ENCODE assay signal across 13 cellular contexts in the genomic region with DNA sequence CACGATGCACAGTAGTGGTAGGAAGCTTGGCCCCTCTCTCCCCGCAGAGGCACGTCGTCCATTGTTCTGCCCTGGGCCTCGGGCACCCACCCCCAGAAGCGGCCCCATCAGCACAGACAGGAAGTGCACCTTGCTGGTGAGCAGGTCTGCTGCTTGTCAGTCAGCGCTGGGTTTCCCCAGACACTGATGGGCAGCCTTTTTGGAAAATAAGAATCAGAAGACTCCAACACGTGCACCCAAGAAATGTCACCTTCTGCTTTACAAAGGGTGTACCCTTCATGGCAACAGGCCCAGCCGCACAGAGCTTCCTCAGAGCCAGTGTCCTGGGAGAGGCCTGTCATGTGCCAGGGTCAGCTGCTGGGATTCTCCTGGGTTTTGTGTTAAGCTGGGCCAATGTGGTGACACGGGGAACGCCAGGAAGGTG. TPM values are rescaled to one million over a fixed set of nuclear protein-coding genes. Genes with fewer than 3 reads are reported as not detected.
DNase-seq lines count a peak whose midpoint lies in the region; ATAC-seq and TF ChIP-seq lines count a peak whose summit lies in the region.
"Had no signal": no experiment of that assay in that cellular context is flagged by ENCODE, and none has a peak within 500 bp of the region (broad histone marks: within the 10 kb centered on the region; RNA-seq: fewer than 3 reads in every experiment).

No MANE protein-coding gene starts in this region.

- H3K27me3 ChIP-seq in neuronal stem cell (ENCODE audit: control insufficient read depth in 3 of 3, insufficient read depth in 3 of 3, low read depth in 1 of 3, low read length in 3 of 3), result no peaks in the 10 kb centered on the region
- H3K27me3 ChIP-seq: gastrocnemius medialis had no signal

- peak; percentile 36 for ATAC-seq in GM21526 (IDR thresholded peaks at IDR 0.05; ENCODE audit: low FRiP score, unreplicated experiment)
- peak; percentile 54 for ATAC-seq in HG03432 (IDR thresholded peaks at IDR 0.05; ENCODE audit: unreplicated experiment)
- ATAC-seq: gastrocnemius medialis had no signal

- no peaks in the 10 kb centered on the region for H3K27me3 Mint-ChIP-seq in activated CD4-positive, alpha-beta T cell treated with anti-CD3 and anti-CD28 coated beads, Interleukin-2, amount 10 ng/mL, durations not matched to agents 7 days and 5 days
- no peaks in the 10 kb centered on the region for H3K27me3 Mint-ChIP-seq in type B pancreatic cell

- no peak overlapping the region for H3K18ac ChIP-seq in neuronal stem cell (ENCODE audit: low read length)

- no peak overlapping the region for H4K91ac ChIP-seq in neuronal stem cell (ENCODE audit: low read depth, low read length, poor library complexity)

- CTCF ChIA-PET in activated CD4-positive, alpha-beta T cell treated with anti-CD3 and anti-CD28 coated beads, Interleukin-2, amount 10 ng/mL, durations not matched to agents 7 days and 5 days (lab: Charles Lee), result interaction anchor here (1.9 kb wide), 1 partner anchor 17 kb away, joined by 6 read pairs; no protein-coding TSS in a partner anchor

- POLR2A ChIA-PET in activated CD4-positive, alpha-beta T cell treated with anti-CD3 and anti-CD28 coated beads, Interleukin-2, amount 10 ng/mL, durations not matched to agents 7 days and 5 days (lab: Charles Lee), result no interaction called here

- peaks cover 0 to 44% of the 10 kb centered on the region in 2 donors for H3K9me3 ChIP-seq in neuronal stem cell (replicated peaks in 1 of 2; ENCODE audit: control insufficient read depth in 2 of 2, insufficient read depth in 1 of 2, low read depth in 1 of 2, low read length in 2 of 2)
- H3K9me3 ChIP-seq: gastrocnemius medialis had no signal

- H3K9me3 Mint-ChIP-seq in activated CD4-positive, alpha-beta T cell treated with anti-CD3 and anti-CD28 coated beads, Interleukin-2, amount 10 ng/mL, durations not matched to agents 7 days and 5 days, result no peaks in the 10 kb centered on the region
- no peaks in the 10 kb centered on the region for H3K9me3 Mint-ChIP-seq in type B pancreatic cell

- DNase-seq in activated CD4-positive, alpha-beta T cell treated with anti-CD3 and anti-CD28 coated beads for 48 hours, result peak; percentile 39
- no peak for DNase-seq in activated CD4-positive, alpha-beta T cell treated with anti-CD3 and anti-CD28 coated beads, Interleukin-2, amount 10 ng/mL, durations not matched to agents 7 days and 5 days
- DNase-seq in neuronal stem cell (ENCODE audit: low spot score), result no peak
- no peak for DNase-seq in COR-L47 (lab: John Stamatoyannopoulos, UW)
- DNase-seq in type B pancreatic cell (ENCODE audit: extremely low spot score, unreplicated experiment), result no peak
- DNase-seq in NCI-H1105 treated with DMSO at 0.1 percent for 48 hours (lab: John Stamatoyannopoulos, UW), result no peak
- DNase-seq: activated CD4-positive, alpha-beta T cell treated with anti-CD3 and anti-CD28 coated beads, Interleukin-2, amount 50 U/mL, for 4 hours; GDM1; NCI-H1436 treated with DMSO at 0.1 percent for 48 hours had no signal

- no peak overlapping the region for H2AK5ac ChIP-seq in neuronal stem cell (ENCODE audit: low read depth, low read length)

- H3K4me3 Mint-ChIP-seq in activated CD4-positive, alpha-beta T cell treated with anti-CD3 and anti-CD28 coated beads, Interleukin-2, amount 10 ng/mL, durations not matched to agents 7 days and 5 days, result no peak overlapping the region
- no peak overlapping the region for H3K4me3 Mint-ChIP-seq in type B pancreatic cell

- peaks cover 4% of the 10 kb centered on the region for H3K4me1 Mint-ChIP-seq in activated CD4-positive, alpha-beta T cell treated with anti-CD3 and anti-CD28 coated beads, Interleukin-2, amount 10 ng/mL, durations not matched to agents 7 days and 5 days
- H3K4me1 Mint-ChIP-seq in type B pancreatic cell (ENCODE audit: unreplicated experiment), result no peaks in the 10 kb centered on the region

- H2BK15ac ChIP-seq in neuronal stem cell (ENCODE audit: low read length), result no peak overlapping the region

- no peaks in the 10 kb centered on the region for H3K36me3 Mint-ChIP-seq in activated CD4-positive, alpha-beta T cell treated with anti-CD3 and anti-CD28 coated beads, Interleukin-2, amount 10 ng/mL, durations not matched to agents 7 days and 5 days (ENCODE audit: low read depth)
- no peaks in the 10 kb centered on the region for H3K36me3 Mint-ChIP-seq in type B pancreatic cell

- no peak overlapping the region for H3K14ac ChIP-seq in neuronal stem cell (ENCODE audit: low read length)

- WGBS in neuronal stem cell (ENCODE audit: extremely low coverage in 2 of 2, insufficient read length in 2 of 2, insufficient replicate concordance in 1 of 2), 2 donors, result no CpG with 5 or more reads among the region's 11 CpGs

- H2BK12ac ChIP-seq in neuronal stem cell (ENCODE audit: low read length), result no peak overlapping the region

- no peaks in the 10 kb centered on the region for H3K36me3 ChIP-seq in neuronal stem cell (replicated peaks in 1 of 2; ENCODE audit: control insufficient read depth in 2 of 2, insufficient read depth in 2 of 2, low read length in 2 of 2)
- H3K36me3 ChIP-seq: gastrocnemius medialis had no signal

- H2BK120ac ChIP-seq in neuronal stem cell (ENCODE audit: low read depth, low read length), result no peak overlapping the region

- H3K27ac Mint-ChIP-seq in activated CD4-positive, alpha-beta T cell treated with anti-CD3 and anti-CD28 coated beads, Interleukin-2, amount 10 ng/mL, durations not matched to agents 7 days and 5 days, result no peak overlapping the region
- no peak overlapping the region for H3K27ac Mint-ChIP-seq in type B pancreatic cell

- no peak overlapping the region for H3K4me2 ChIP-seq in neuronal stem cell (ENCODE audit: insufficient read depth, low read length, poor library complexity, severe bottlenecking)

- H4K8ac ChIP-seq in neuronal stem cell (ENCODE audit: low read depth, low read length), result no peak overlapping the region

- H2AFZ ChIP-seq in neuronal stem cell (ENCODE audit: low read length), result no peak overlapping the region

- H2BK5ac ChIP-seq in neuronal stem cell (ENCODE audit: low read length), result no peak overlapping the region

- no peak for TF ChIP-seq CTCF in type B pancreatic cell (conservative IDR thresholded peaks at IDR 0.05)

- H3K4ac ChIP-seq in neuronal stem cell (ENCODE audit: low read length), result no peak overlapping the region

- H3K4me1 ChIP-seq in neuronal stem cell (ENCODE audit: control insufficient read depth in 2 of 2, insufficient read depth in 1 of 2, low read depth in 1 of 2, low read length in 2 of 2), result peaks cover 0 to 1% of the 10 kb centered on the region in 2 donors
- H3K4me1 ChIP-seq: gastrocnemius medialis had no signal

- peaks cover 7% of the 10 kb centered on the region for H3K79me1 ChIP-seq in neuronal stem cell (ENCODE audit: low read depth, low read length)

- H3K4me3 ChIP-seq in neuronal stem cell (ENCODE audit: low read length in 2 of 2), result peak overlapping the region in 1 of 2 donors; percentile 24
- H3K4me3 ChIP-seq: gastrocnemius medialis had no signal

- no peak overlapping the region for H3K27ac ChIP-seq in neuronal stem cell (replicated peaks; ENCODE audit: low read length)
- H3K27ac ChIP-seq: gastrocnemius medialis had no signal

- H3K23ac ChIP-seq in neuronal stem cell (ENCODE audit: low read depth, low read length, poor library complexity), result peak overlapping the region; percentile 4

- no peak overlapping the region for H3K9ac ChIP-seq in neuronal stem cell (ENCODE audit: low read depth, low read length, poor library complexity)

RNA-seq across cellular contexts. Expression of a gene that starts 34.7 kb away (rescaled TPM):
- 100 to 1,000 TPM; 111 to 126 TPM for total RNA-seq in activated CD4-positive, alpha-beta T cell treated with anti-CD3 and anti-CD28 coated beads, Interleukin-2, amount 10 ng/mL, durations not matched to agents 7 days and 5 days
- polyA plus RNA-seq in neuronal stem cell (2013, experiment 1 of 2), result 0.42 TPM
- polyA plus RNA-seq in neuronal stem cell (2013, experiment 2 of 2), result 0.48 TPM
- total RNA-seq in type B pancreatic cell (ENCODE audit: low replicate concordance), result 1.7 TPM in 1 of 2 replicates, not detected in the other
- total RNA-seq: A172 had no signal

Comparison
In these comparisons a context has a peak if more than half of its experiments do, and no peak if none do; other contexts are left out.
1. RNA of a gene that starts 34.7 kb away (total RNA-seq): 111 to 126 TPM in activated CD4-positive, alpha-beta T cell treated with anti-CD3 and anti-CD28 coated beads, Interleukin-2, amount 10 ng/mL, durations not matched to agents 7 days and 5 days; 1.7 TPM in type B pancreatic cell; every median in the first group is over 10 times any median in the second.